In the genomic region with DNA sequence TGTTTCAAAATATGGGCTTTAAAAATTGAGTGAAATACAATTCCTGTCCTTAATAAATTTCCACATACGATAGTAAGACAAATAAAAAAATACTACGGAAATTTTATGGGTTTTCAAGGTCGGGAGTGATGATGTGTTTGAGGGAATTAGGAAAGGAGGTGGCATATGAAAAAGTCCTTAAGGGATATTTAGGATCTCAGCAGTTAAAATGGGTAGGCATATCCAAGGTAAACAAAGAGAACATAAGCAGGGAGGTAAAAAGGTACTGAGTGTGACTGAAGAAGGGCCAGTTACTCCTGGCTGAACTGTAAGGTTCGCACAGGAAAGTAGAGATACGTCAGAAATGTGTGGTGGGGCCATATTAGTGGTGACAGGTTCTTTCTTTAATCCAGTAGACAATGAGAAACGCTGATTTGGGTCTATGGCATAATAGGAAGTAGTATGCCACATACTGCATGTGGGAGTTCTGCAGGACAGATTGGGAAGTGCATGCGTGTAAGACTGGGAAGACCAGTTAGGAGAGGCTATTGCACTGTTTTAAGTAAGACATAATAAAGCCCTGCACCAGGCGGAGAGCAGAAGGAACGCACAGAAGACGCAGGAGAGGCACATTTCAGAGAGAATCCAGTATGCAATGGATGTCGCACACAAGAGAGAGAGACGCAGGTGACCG, we compare ENCODE assay signal across 8 cellular contexts. TPM values are rescaled to one million over a fixed set of nuclear protein-coding genes. Genes with fewer than 3 reads are reported as not detected.
DNase-seq lines count a peak whose midpoint lies in the region; ATAC-seq and TF ChIP-seq lines count a peak whose summit lies in the region.

No MANE protein-coding gene starts in this region.

- DNase-seq in CD4-positive, alpha-beta T cell = no peak
- DNase-seq in NB4 (ENCODE audit: low read depth) (peak; percentile 51), T-helper 17 cell (no peak), fibroblast of peridontal ligament (ENCODE audit: extremely low read depth) (peak; percentile 89)
- DNase-seq in naive thymus-derived CD4-positive, alpha-beta T cell = peak in 2 of 9 donors; percentile 9 to 27

- H3K4me1 ChIP-seq in naive thymus-derived CD4-positive, alpha-beta T cell (ENCODE audit: control insufficient read depth in 2 of 2, insufficient read depth in 2 of 2, low read length in 2 of 2) = peaks cover 8 to 10% of the 10 kb centered on the region in 2 donors

- TF ChIP-seq POLR2A in NB4 (IDR thresholded peaks at IDR 0.05; ENCODE audit: extremely low read depth, insufficient read length) = no peak

- H3K36me3 ChIP-seq in naive thymus-derived CD4-positive, alpha-beta T cell (ENCODE audit: control insufficient read depth in 2 of 3, insufficient read depth in 3 of 3, low read length in 3 of 3) = peaks cover 0 to 4% (median 0%) of the 10 kb centered on the region in 3 experiments

- CTCF ChIA-PET in CD4-positive, alpha-beta T cell (lab: Charles Lee) = interaction anchor here (1.0 to 1.7 kb wide), 2 partner anchors 16 to 99 kb away, joined by 4 to 14 read pairs; a partner anchor contains a TSS
- CTCF ChIA-PET in naive thymus-derived CD4-positive, alpha-beta T cell (lab: Charles Lee) = interaction anchor here (1.0 to 1.6 kb wide), 3 partner anchors 100 to 411 kb away, joined by 3 to 4 read pairs (median 3); a partner anchor contains a TSS

- H3K27me3 ChIP-seq in CD4-positive, alpha-beta T cell (ENCODE audit: control insufficient read depth, insufficient read depth, low read length) = no peaks in the 10 kb centered on the region
- no peaks in the 10 kb centered on the region for H3K27me3 ChIP-seq in naive thymus-derived CD4-positive, alpha-beta T cell (ENCODE audit: control insufficient read depth in 2 of 2, insufficient read depth in 2 of 2, low read length in 2 of 2)

- intact Hi-C loops in CD4-positive, alpha-beta T cell (cut with DNase I, micrococcal nuclease) = loop anchor here (2.0 to 10.0 kb wide), 9 partner anchors 99 to 1771 kb away; a partner anchor contains a TSS
- intact Hi-C loops in naive thymus-derived CD4-positive, alpha-beta T cell (cut with micrococcal nuclease) = loop anchor here (1.0 to 5.0 kb wide), 14 partner anchors 99 to 1837 kb away; a partner anchor contains a TSS

- H3K27ac ChIP-seq in CD4-positive, alpha-beta T cell (ENCODE audit: low read depth, low read length) = peak overlapping the region; percentile 64
- H3K27ac ChIP-seq in naive thymus-derived CD4-positive, alpha-beta T cell (ENCODE audit: low read depth, low read length) = peak overlapping the region; percentile 83

- no peak overlapping the region for H3K4me3 Mint-ChIP-seq in CD4-positive, alpha-beta T cell
- H3K4me3 Mint-ChIP-seq in T-helper 17 cell = no peak overlapping the region
- H3K4me3 Mint-ChIP-seq in naive thymus-derived CD4-positive, alpha-beta T cell = no peak overlapping the region

- no peak for TF ChIP-seq CTCF in CD4-positive, alpha-beta T cell (IDR thresholded peaks at IDR 0.05)
- no peak for TF ChIP-seq CTCF in NB4 (IDR thresholded peaks at IDR 0.05; ENCODE audit: low read depth, low read length)

- no peaks in the 10 kb centered on the region for H3K9me3 Mint-ChIP-seq in CD4-positive, alpha-beta T cell
- H3K9me3 Mint-ChIP-seq in naive thymus-derived CD4-positive, alpha-beta T cell = no peaks in the 10 kb centered on the region

- H3K36me3 Mint-ChIP-seq in CD4-positive, alpha-beta T cell (ENCODE audit: low read depth) = peaks cover 5% of the 10 kb centered on the region
- H3K36me3 Mint-ChIP-seq in T-helper 17 cell (ENCODE audit: low read depth) = no peaks in the 10 kb centered on the region
- peaks cover 0 to 3% (median 0%) of the 10 kb centered on the region in 5 donors for H3K36me3 Mint-ChIP-seq in naive thymus-derived CD4-positive, alpha-beta T cell

- H3K27ac Mint-ChIP-seq in CD4-positive, alpha-beta T cell = no peak overlapping the region
- H3K27ac Mint-ChIP-seq in T-helper 17 cell = no peak overlapping the region
- H3K27ac Mint-ChIP-seq in naive thymus-derived CD4-positive, alpha-beta T cell = no peak overlapping the region

- POLR2A ChIA-PET in CD4-positive, alpha-beta T cell (lab: Charles Lee) = interaction anchor here (0.8 to 1.7 kb wide), 14 partner anchors 10 to 1694 kb away, joined by 3 to 29 read pairs (median 5); a partner anchor contains a TSS
- POLR2A ChIA-PET in naive thymus-derived CD4-positive, alpha-beta T cell (lab: Charles Lee) = interaction anchor here (0.6 to 2.0 kb wide), 9 partner anchors 16 to 650 kb away, joined by 3 to 11 read pairs (median 6); a partner anchor contains a TSS

- H3K4me1 Mint-ChIP-seq in CD4-positive, alpha-beta T cell (ENCODE audit: low read depth) = peaks cover 31% of the 10 kb centered on the region
- peaks cover 21% of the 10 kb centered on the region for H3K4me1 Mint-ChIP-seq in T-helper 17 cell
- peaks cover 18 to 34% (median 30%) of the 10 kb centered on the region in 7 donors for H3K4me1 Mint-ChIP-seq in naive thymus-derived CD4-positive, alpha-beta T cell

- peak overlapping the region; percentile 69 for H3K4me3 ChIP-seq in NB4 (ENCODE audit: low read depth, low read length)
- H3K4me3 ChIP-seq in naive thymus-derived CD4-positive, alpha-beta T cell (ENCODE audit: low read length) = peak overlapping the region; percentile 85

- ATAC-seq in CD4-positive, alpha-beta T cell (ENCODE audit: poor library complexity) = peak; percentile 12
- ATAC-seq in GM19467 (IDR thresholded peaks at IDR 0.05; ENCODE audit: unreplicated experiment) = peak; percentile 0
- peak; percentile 7 for ATAC-seq in T-helper 17 cell
- ATAC-seq in naive thymus-derived CD4-positive, alpha-beta T cell = peak; percentile 2
- no peak for ATAC-seq in GM19463 (IDR thresholded peaks at IDR 0.05; ENCODE audit: unreplicated experiment)
- no peak for ATAC-seq in HG03439 (IDR thresholded peaks at IDR 0.05; ENCODE audit: unreplicated experiment)

- H3K27me3 Mint-ChIP-seq in CD4-positive, alpha-beta T cell = no peaks in the 10 kb centered on the region
- H3K27me3 Mint-ChIP-seq in T-helper 17 cell = peaks cover 4% of the 10 kb centered on the region
- no peaks in the 10 kb centered on the region for H3K27me3 Mint-ChIP-seq in naive thymus-derived CD4-positive, alpha-beta T cell

- H3K9me3 ChIP-seq in CD4-positive, alpha-beta T cell (ENCODE audit: control insufficient read depth, low read length) = no peaks in the 10 kb centered on the region
- no peaks in the 10 kb centered on the region for H3K9me3 ChIP-seq in T-helper 17 cell (ENCODE audit: control insufficient read depth, low read length, poor library complexity, severe bottlenecking)
- H3K9me3 ChIP-seq in naive thymus-derived CD4-positive, alpha-beta T cell (ENCODE audit: control insufficient read depth in 2 of 3, low read length in 3 of 3) = no peaks in the 10 kb centered on the region

RNA-seq across cellular contexts. Expression of a gene that starts 0.9 kb away (rescaled TPM):
- 10 to 100 TPM; 55.5 to 61.5 TPM for total RNA-seq in CD4-positive, alpha-beta T cell
- 10 to 100 TPM; 37.9 to 48.0 TPM for total RNA-seq in T-helper 17 cell
- total RNA-seq in naive thymus-derived CD4-positive, alpha-beta T cell = 10 to 100 TPM; 38.8 to 57.3 (median 43.8) TPM
- polyA plus RNA-seq in naive thymus-derived CD4-positive, alpha-beta T cell = 10 to 100 TPM; 11.6 to 11.9 TPM

Comparison
In these comparisons a context has a peak if more than half of its experiments do, and no peak if none do; other contexts are left out.
1. ATAC-seq: peak in CD4-positive, alpha-beta T cell (single experiment), GM19467 (single experiment), T-helper 17 cell (single experiment) and naive thymus-derived CD4-positive, alpha-beta T cell (single experiment); none in GM19463 (single experiment) and HG03439 (single experiment).
2. DNase-seq: peak in NB4 (single experiment) and fibroblast of peridontal ligament (single experiment); none in CD4-positive, alpha-beta T cell (0 of 10) and T-helper 17 cell (0 of 3).